18 cellular contexts compared by ENCODE assay signal in genomic region chr10:78258303-78259030, GRCh38.
DNase-seq lines count a peak whose midpoint lies in the region; ATAC-seq, FAIRE-seq and TF ChIP-seq lines count a peak whose summit lies in the region.
"Had no signal": no experiment of that assay in that cellular context is flagged by ENCODE, and none has a peak within 500 bp of the region (broad histone marks: within the 10 kb centered on the region; RNA-seq: fewer than 3 reads in every experiment).

No MANE protein-coding gene starts in this region.

- H3K4me3 ChIP-seq in GM12878 = no peak overlapping the region
- H3K4me3 ChIP-seq in right lobe of liver = no peak overlapping the region
- H3K4me3 ChIP-seq: SJSA1 had no signal

- no peak for TF ChIP-seq EP300 in GM12878 (IDR thresholded peaks at IDR 0.05; ENCODE audit: borderline replicate concordance in 1 of 2, control insufficient read depth in 1 of 2, low read depth in 2 of 2, low read length in 2 of 2)

- FAIRE-seq in GM12878 (lab: Jason Lieb, UNC) = no peak
- FAIRE-seq: frontal cortex, GM19239, small intestine had no signal

- no peak for ATAC-seq in GM12878
- peak in 1 of 4 donors; percentile 50 for ATAC-seq in right lobe of liver
- ATAC-seq in HG03342 (IDR thresholded peaks at IDR 0.05; ENCODE audit: unreplicated experiment) = no peak

- no peak overlapping the region for H3K9ac ChIP-seq in GM12878 (ENCODE audit: control insufficient read depth, insufficient read depth, low read length)

- H3K79me2 ChIP-seq in GM12878 (ENCODE audit: control insufficient read depth, insufficient read depth, low read length) = no peaks in the 10 kb centered on the region

- TF ChIP-seq CTCF in CD14-positive monocyte (IDR thresholded peaks at IDR 0.05) = no peak
- TF ChIP-seq CTCF in GM13976 (IDR thresholded peaks at IDR 0.05; ENCODE audit: borderline replicate concordance, control extremely low read depth, extremely low read depth, insufficient read depth, missing control alignments) = peak; percentile 8
- peak; percentile 10 to 17 (median 13); a peak in 3 of 6 replicates for TF ChIP-seq CTCF in GM12878 (IDR thresholded peaks at IDR 0.05 in 2 of 3, conservative IDR thresholded peaks at IDR 0.05 in 1 of 3; ENCODE audit: control insufficient read depth in 2 of 3, extremely low read depth in 1 of 3, insufficient read depth in 1 of 3, low read depth in 3 of 3, low read length in 3 of 3)
- peak; percentile 27 to 47 (median 32) for TF ChIP-seq CTCF in right lobe of liver (IDR thresholded peaks at IDR 0.05)
- TF ChIP-seq CTCF in RWPE1 (conservative IDR thresholded peaks at IDR 0.05; ENCODE audit: low read depth) = no peak

- 41% methylated on average over 5 of the region's 5 CpGs for WGBS in GM12878 (ENCODE audit: insufficient coverage, insufficient replicate concordance, low lambda C conversion rate, missing lambda C conversion rate)
- 67% methylated on average over 4 of the region's 5 CpGs for WGBS in right lobe of liver (ENCODE audit: insufficient coverage, low coverage, low lambda C conversion rate, missing lambda C conversion rate)

- DNase-seq in CD14-positive monocyte (ENCODE audit: low spot score) (no peak), GM13976 (ENCODE audit: low spot score) (no peak), GM12878 (ENCODE audit: low read depth, low spot score) (no peak), right lobe of liver (no peak), SIG-M5 treated with dmso at 0.1 percent for 504 hours (lab: John Stamatoyannopoulos, UW; ENCODE audit: unreplicated experiment) (no peak), RWPE1 (ENCODE audit: low spot score) (no peak)
- no peak for DNase-seq in effector CD8-positive, alpha-beta T cell (lab: John Stamatoyannopoulos, UW)
- DNase-seq: activated CD4-positive, alpha-beta T cell treated with anti-CD3 and anti-CD28 coated beads, Interleukin-2, amount 10 ng/mL, durations not matched to agents 7 days and 5 days; activated naive CD8-positive, alpha-beta T cell treated with anti-CD3 and anti-CD28 coated beads, Interleukin-2, amount 10 ng/mL, durations not matched to agents 7 days and 5 days; activated T-cell treated with anti-CD3 and anti-CD28 coated beads for 4 hours; central memory CD4-positive, alpha-beta T cell; DMS 273 treated with DMSO at 0.1 percent for 48 hours; NK-92 treated with Interleukin-12 subunit alpha and Interleukin-12 subunit beta, amount 100 ng/mL, for 24 hours; small intestine had no signal

- SMC1A ChIA-PET in GM12878 (lab: Charles Lee; ENCODE audit: uncharacterized antibody, unreplicated experiment) = no interaction called here

- no peaks in the 10 kb centered on the region for H3K9me3 ChIP-seq in GM12878 (replicated peaks; ENCODE audit: control insufficient read depth, insufficient read depth, low read length)
- no peaks in the 10 kb centered on the region for H3K9me3 ChIP-seq in right lobe of liver

- H3K4me3 Mint-ChIP-seq in CD14-positive monocyte = no peak overlapping the region
- H3K4me3 Mint-ChIP-seq: activated CD4-positive, alpha-beta T cell treated with anti-CD3 and anti-CD28 coated beads, Interleukin-2, amount 10 ng/mL, durations not matched to agents 7 days and 5 days; activated naive CD8-positive, alpha-beta T cell treated with anti-CD3 and anti-CD28 coated beads, Interleukin-2, amount 10 ng/mL, durations not matched to agents 7 days and 5 days had no signal

- H3K27ac ChIP-seq in GM12878 (ENCODE audit: control insufficient read depth, insufficient read depth) (no peak overlapping the region), right lobe of liver (no peak overlapping the region), RWPE1 (no peak overlapping the region)
- H3K27ac ChIP-seq: SJSA1 had no signal

- peaks cover 2 to 9% (median 4%) of the 10 kb centered on the region in 3 donors for H3K27me3 Mint-ChIP-seq in CD14-positive monocyte (ENCODE audit: low read depth in 3 of 3)

- no peaks in the 10 kb centered on the region for H3K36me3 Mint-ChIP-seq in CD14-positive monocyte
- H3K36me3 Mint-ChIP-seq: activated naive CD8-positive, alpha-beta T cell treated with anti-CD3 and anti-CD28 coated beads, Interleukin-2, amount 10 ng/mL, durations not matched to agents 7 days and 5 days had no signal

- H3K36me3 ChIP-seq in GM12878 (ENCODE audit: control insufficient read depth in 2 of 2, insufficient read depth in 2 of 2, low read length in 1 of 2) (no peaks in the 10 kb centered on the region), right lobe of liver (no peaks in the 10 kb centered on the region)
- H3K36me3 ChIP-seq: SJSA1 had no signal

- no peaks in the 10 kb centered on the region for H4K20me1 ChIP-seq in GM12878 (ENCODE audit: control insufficient read depth, insufficient read depth)

- peaks cover 60% of the 10 kb centered on the region for H3K4me1 Mint-ChIP-seq in CD14-positive monocyte
- H3K4me1 Mint-ChIP-seq: activated CD4-positive, alpha-beta T cell treated with anti-CD3 and anti-CD28 coated beads, Interleukin-2, amount 10 ng/mL, durations not matched to agents 7 days and 5 days; activated naive CD8-positive, alpha-beta T cell treated with anti-CD3 and anti-CD28 coated beads, Interleukin-2, amount 10 ng/mL, durations not matched to agents 7 days and 5 days had no signal

- no TSS peak for BruUV-seq in GM12878 (replicated peaks; lab: Mats Ljungman, UMichigan)

- POLR2A ChIA-PET in GM12878 (lab: Charles Lee) (no interaction called here), RWPE1 (lab: Yijun Ruan, JAX; ENCODE audit: low non-redundant PET) (no interaction called here)

- no peak for TF ChIP-seq POLR2A in GM12878 (IDR thresholded peaks at IDR 0.05; ENCODE audit: low read depth, low read length)
- TF ChIP-seq POLR2A in right lobe of liver (IDR thresholded peaks at IDR 0.05) = no peak

- CTCF ChIA-PET in GM12878 (lab: Yijun Ruan, JAX) (no interaction called here), RWPE1 (lab: Yijun Ruan, JAX) (interaction anchor here (0.6 kb wide), 1 partner anchor 15 kb away, joined by 3 read pairs; no protein-coding TSS in a partner anchor)

- H3K4me2 ChIP-seq in GM12878 (ENCODE audit: control insufficient read depth, insufficient read depth) = no peak overlapping the region

- RAD21 ChIA-PET in GM12878 (lab: Charles Lee; ENCODE audit: unreplicated experiment) = no interaction called here

- in situ Hi-C loops in GM13976 (cut with MboI; ENCODE audit: low sequenced_read_pairs, unreplicated experiment) = no loop called here
- in situ Hi-C loops in GM12878 (cut with MboI) = no loop called here

- peak; percentile 26; the same call in 1 of the 2 replicates for TF ChIP-seq RAD21 in GM12878 (IDR thresholded peaks at IDR 0.05; ENCODE audit: insufficient read depth, low read depth, low read length)

- peaks cover 0 to 6% (median 0%) of the 10 kb centered on the region in 7 donors for H3K9me3 Mint-ChIP-seq in CD14-positive monocyte
- H3K9me3 Mint-ChIP-seq: activated CD4-positive, alpha-beta T cell treated with anti-CD3 and anti-CD28 coated beads, Interleukin-2, amount 10 ng/mL, durations not matched to agents 7 days and 5 days; activated naive CD8-positive, alpha-beta T cell treated with anti-CD3 and anti-CD28 coated beads, Interleukin-2, amount 10 ng/mL, durations not matched to agents 7 days and 5 days had no signal

- peak overlapping the region in 4 of 7 donors; percentile 14 to 90 (median 73) for H3K27ac Mint-ChIP-seq in CD14-positive monocyte
- H3K27ac Mint-ChIP-seq: activated CD4-positive, alpha-beta T cell treated with anti-CD3 and anti-CD28 coated beads, Interleukin-2, amount 10 ng/mL, durations not matched to agents 7 days and 5 days; activated naive CD8-positive, alpha-beta T cell treated with anti-CD3 and anti-CD28 coated beads, Interleukin-2, amount 10 ng/mL, durations not matched to agents 7 days and 5 days had no signal

- intact Hi-C loops in CD14-positive monocyte (cut with micrococcal nuclease) (loop anchor here (5.0 to 10.0 kb wide), 3 partner anchors 44 to 499 kb away; no protein-coding TSS in a partner anchor), GM12878 (cut with micrococcal nuclease; ENCODE audit: unreplicated experiment) (no loop called here), right lobe of liver (cut with DNase I) (no loop called here)

- H3K27me3 ChIP-seq in GM12878 (replicated peaks in 1 of 2; ENCODE audit: control insufficient read depth in 2 of 2, insufficient read depth in 2 of 2, low read length in 1 of 2) (no peaks in the 10 kb centered on the region; a peak in 1 of 4 replicates), right lobe of liver (no peaks in the 10 kb centered on the region)
- H3K27me3 ChIP-seq: SJSA1 had no signal

- no peaks in the 10 kb centered on the region for H3K4me1 ChIP-seq in GM12878 (ENCODE audit: control insufficient read depth, insufficient read depth, low read length)
- H3K4me1 ChIP-seq in right lobe of liver = no peaks in the 10 kb centered on the region

- no peak overlapping the region for H2AFZ ChIP-seq in GM12878 (ENCODE audit: control insufficient read depth, low read depth, low read length)

TF ChIP-seq in GM12878, 131 proteins besides CTCF, POLR2A, EP300 and RAD21 (continues in another document):
- TF ChIP-seq PAX5 (IDR thresholded peaks at IDR 0.05; ENCODE audit: borderline replicate concordance, low read depth, low read length) (no peak), SPI1 (IDR thresholded peaks at IDR 0.05; ENCODE audit: borderline replicate concordance, insufficient read depth, low read depth, low read length) (no peak), NRF1 (conservative IDR thresholded peaks at IDR 0.05; ENCODE audit: low read depth, low read length) (no peak), RELB (IDR thresholded peaks at IDR 0.05; ENCODE audit: low read depth) (no peak), BHLHE40 (IDR thresholded peaks at IDR 0.05; ENCODE audit: borderline replicate concordance in 1 of 2, low read depth in 2 of 2, low read length in 1 of 2) (no peak), CHD2 (IDR thresholded peaks at IDR 0.05; ENCODE audit: borderline replicate concordance, low read depth, low read length) (no peak)

Comparison
In these comparisons a context has a peak if more than half of its experiments do, and no peak if none do; other contexts are left out.
1. CTCF ChIP-seq: peak in GM13976 (single experiment), GM12878 (3 of 3) and right lobe of liver (4 of 4); none in CD14-positive monocyte (single experiment) and RWPE1 (single experiment).
2. intact Hi-C loops: an anchor here in CD14-positive monocyte (5.0 to 10.0 kb wide); none called in GM12878 and right lobe of liver.